28 cellular contexts compared by ENCODE assay signal in genomic region chr15:36005542-36005941, GRCh38.
"Had no signal": no experiment of that assay in that cellular context is flagged by ENCODE, and none has a peak within 500 bp of the region (broad histone marks: within the 10 kb centered on the region; RNA-seq: fewer than 3 reads in every experiment).

No MANE protein-coding gene starts in this region.

- ATAC-seq: gastrocnemius medialis; pancreas; stimulated activated naive B cell treated with anti-CD40 and anti-IgM and Interleukin-4, amounts not matched to agents 10 μg/mL and 1 μg/mL and 100 μg/mL, for 72 hours had no signal

- DNase-seq: activated CD4-positive, alpha-beta T cell treated with anti-CD3 and anti-CD28 coated beads for 4 hours; activated CD4-positive, alpha-beta T cell treated with anti-CD3 and anti-CD28 coated beads, Interleukin-2, amount 50 U/mL, for 4 hours; activated CD8-positive, alpha-beta memory T cell treated with anti-CD3 and anti-CD28 coated beads for 24 hours; activated effector memory CD4-positive, alpha-beta T cell treated with anti-CD3 and anti-CD28 coated beads, Interleukin-2, amount 50 U/mL, for 16 hours; activated naive CD4-positive, alpha-beta T cell treated with anti-CD3 and anti-CD28 coated beads for 36 hours; activated naive CD8-positive, alpha-beta T cell treated with anti-CD3 and anti-CD28 coated beads, Interleukin-2, amount 10 ng/mL, durations not matched to agents 7 days and 5 days; activated T-cell treated with anti-CD3 and anti-CD28 coated beads, Interleukin-2, amount 50 U/mL, for 1 hour; caudate nucleus; cortex of kidney; gastrocnemius medialis; glutamatergic neuron; left ventricle myocardium inferior; naive B cell; nucleus accumbens; pancreas; sigmoid colon; small intestine; stimulated activated CD4-positive, alpha-beta T cell treated with anti-CD3 and anti-CD28 coated beads, Interleukin-15, amount 100 ng/mL, for 24 hours; stimulated activated CD4-positive, alpha-beta T cell treated with anti-CD3 and anti-CD28 coated beads, Interleukin-2, amount 100 ng/mL, for 24 hours; stimulated activated naive B cell treated with anti-CD40 and anti-IgM and Interleukin-4, amounts not matched to agents 10 μg/mL and 1 μg/mL and 100 μg/mL, for 72 hours; stomach; thyroid gland had no signal

- H3K27me3 ChIP-seq: ascending aorta, gastrocnemius medialis, pancreas, sigmoid colon, stomach, thyroid gland had no signal

- H3K27ac ChIP-seq: ascending aorta, gastrocnemius medialis, left ventricle myocardium inferior, pancreas, prostate gland, sigmoid colon, stomach, thyroid gland, VCaP had no signal

- H3K9me3 ChIP-seq: gastrocnemius medialis, pancreas, prostate gland, thyroid gland had no signal

- H3K4me3 ChIP-seq: ascending aorta, gastrocnemius medialis, left ventricle myocardium inferior, lung, pancreas, prostate gland, sigmoid colon, stomach, thyroid gland had no signal

- H3K9me3 Mint-ChIP-seq: activated naive CD4-positive, alpha-beta T cell treated with anti-CD3 and anti-CD28 coated beads for 36 hours; activated naive CD8-positive, alpha-beta T cell treated with anti-CD3 and anti-CD28 coated beads, Interleukin-2, amount 10 ng/mL, durations not matched to agents 7 days and 5 days; activated T-helper 1 cell treated with anti-CD3 and anti-CD28 coated beads, Interleukin-12 subunit alpha, Interleukin-12 subunit beta, Interleukin-2, Interleukin-4 antibody, amounts not matched to agents 30 ng/mL and 10 ng/mL and 1 ng/mL, durations not matched to agents 14 hours and 24 hours and 36 hours had no signal

- H3K27ac Mint-ChIP-seq: activated naive CD4-positive, alpha-beta T cell treated with anti-CD3 and anti-CD28 coated beads for 36 hours; activated naive CD8-positive, alpha-beta T cell treated with anti-CD3 and anti-CD28 coated beads, Interleukin-2, amount 10 ng/mL, durations not matched to agents 7 days and 5 days; activated T-helper 1 cell treated with anti-CD3 and anti-CD28 coated beads, Interleukin-12 subunit alpha, Interleukin-12 subunit beta, Interleukin-2, Interleukin-4 antibody, amounts not matched to agents 30 ng/mL and 10 ng/mL and 1 ng/mL, durations not matched to agents 14 hours and 24 hours and 36 hours; brain; naive B cell; stimulated activated naive B cell treated with anti-CD40 and anti-IgM and Interleukin-4, amounts not matched to agents 10 μg/mL and 1 μg/mL and 100 μg/mL, for 72 hours had no signal

- H3K27me3 Mint-ChIP-seq: activated naive CD8-positive, alpha-beta T cell treated with anti-CD3 and anti-CD28 coated beads, Interleukin-2, amount 10 ng/mL, durations not matched to agents 7 days and 5 days; brain; naive B cell; stimulated activated naive B cell treated with anti-CD40 and anti-IgM and Interleukin-4, amounts not matched to agents 10 μg/mL and 1 μg/mL and 100 μg/mL, for 72 hours had no signal

- H3K36me3 ChIP-seq: ascending aorta, gastrocnemius medialis, left ventricle myocardium inferior, pancreas, prostate gland, sigmoid colon, stomach, thyroid gland had no signal

- H3K4me3 Mint-ChIP-seq: activated naive CD4-positive, alpha-beta T cell treated with anti-CD3 and anti-CD28 coated beads for 36 hours; activated naive CD8-positive, alpha-beta T cell treated with anti-CD3 and anti-CD28 coated beads, Interleukin-2, amount 10 ng/mL, durations not matched to agents 7 days and 5 days; activated T-helper 1 cell treated with anti-CD3 and anti-CD28 coated beads, Interleukin-12 subunit alpha, Interleukin-12 subunit beta, Interleukin-2, Interleukin-4 antibody, amounts not matched to agents 30 ng/mL and 10 ng/mL and 1 ng/mL, durations not matched to agents 14 hours and 24 hours and 36 hours; brain; naive B cell; stimulated activated naive B cell treated with anti-CD40 and anti-IgM and Interleukin-4, amounts not matched to agents 10 μg/mL and 1 μg/mL and 100 μg/mL, for 72 hours had no signal

- H3K36me3 Mint-ChIP-seq: activated naive CD8-positive, alpha-beta T cell treated with anti-CD3 and anti-CD28 coated beads, Interleukin-2, amount 10 ng/mL, durations not matched to agents 7 days and 5 days; brain; naive B cell; stimulated activated naive B cell treated with anti-CD40 and anti-IgM and Interleukin-4, amounts not matched to agents 10 μg/mL and 1 μg/mL and 100 μg/mL, for 72 hours had no signal

- H3K4me1 ChIP-seq: ascending aorta, gastrocnemius medialis, prostate gland, sigmoid colon, stomach, thyroid gland had no signal

- H3K4me1 Mint-ChIP-seq: activated naive CD8-positive, alpha-beta T cell treated with anti-CD3 and anti-CD28 coated beads, Interleukin-2, amount 10 ng/mL, durations not matched to agents 7 days and 5 days; naive B cell; stimulated activated naive B cell treated with anti-CD40 and anti-IgM and Interleukin-4, amounts not matched to agents 10 μg/mL and 1 μg/mL and 100 μg/mL, for 72 hours had no signal
